ENCODE assay signal across 22 cellular contexts in genomic region chr1:79791488-79792211, GRCh38.
DNase-seq lines count a peak whose midpoint lies in the region; ATAC-seq and TF ChIP-seq lines count a peak whose summit lies in the region.
"Had no signal": no experiment of that assay in that cellular context is flagged by ENCODE, and none has a peak within 500 bp of the region (broad histone marks: within the 10 kb centered on the region; RNA-seq: fewer than 3 reads in every experiment).

No MANE protein-coding gene starts in this region.

- TF ChIP-seq POLR2A in body of pancreas (IDR thresholded peaks at IDR 0.05) = no peak

- DNase-seq in left cardiac atrium = no peak
- no peak for DNase-seq in Right ventricle myocardium inferior (ENCODE audit: missing footprints)
- no peak for DNase-seq in body of pancreas
- DNase-seq in iris pigment epithelial cell (ENCODE audit: low read depth) = peak; percentile 9
- DNase-seq in aorta = no peak
- no peak for DNase-seq in DMS53 treated with DMSO at 0.1 percent for 48 hours (lab: John Stamatoyannopoulos, UW; ENCODE audit: unreplicated experiment)
- no peak for DNase-seq in omental fat pad (ENCODE audit: low spot score)
- no peak for DNase-seq in CD4-positive, alpha-beta T cell
- DNase-seq: ACHN; CD8-positive, alpha-beta T cell; GDM1; GOT3; NCI-H1092 treated with DMSO at 0.1 percent for 48 hours; NCI-H1436 treated with DMSO at 0.1 percent for 48 hours; NCI-H1930; NCI-H2227 treated with DMSO at 0.1 percent for 48 hours; NCI-H524; NCI-H774; Right ventricle myocardium superior had no signal

- H3K27ac ChIP-seq in body of pancreas (peak overlapping the region in 2 of 4 donors; percentile 42 to 60), aorta (ENCODE audit: low read depth in 1 of 2, low read length in 2 of 2) (peak overlapping the region; percentile 57 to 75)
- no peak overlapping the region for H3K27ac ChIP-seq in CD4-positive, alpha-beta T cell (ENCODE audit: low read depth, low read length)
- H3K27ac ChIP-seq: 22Rv1; BLaER1 treated with 17β-estradiol and CSF1 and Interleukin-3, amounts not matched to agents 10 nM and 100 nM; KMS-11 had no signal

- no peak for TF ChIP-seq CTCF in body of pancreas (IDR thresholded peaks at IDR 0.05)
- TF ChIP-seq CTCF in omental fat pad (IDR thresholded peaks at IDR 0.05) = no peak
- no peak for TF ChIP-seq CTCF in CD4-positive, alpha-beta T cell (IDR thresholded peaks at IDR 0.05)

- H3K9me3 ChIP-seq in body of pancreas (no peaks in the 10 kb centered on the region), aorta (ENCODE audit: control insufficient read depth, low read length) (no peaks in the 10 kb centered on the region)
- no peaks in the 10 kb centered on the region for H3K9me3 ChIP-seq in CD4-positive, alpha-beta T cell (ENCODE audit: control insufficient read depth, low read length)

- H3K4me1 ChIP-seq in body of pancreas (peaks cover 23% of the 10 kb centered on the region), aorta (ENCODE audit: control insufficient read depth in 1 of 2, insufficient read depth in 2 of 2, low read length in 2 of 2) (peaks cover 0 to 6% of the 10 kb centered on the region in 2 donors)
- H3K4me1 ChIP-seq: BLaER1 treated with 17β-estradiol and CSF1 and Interleukin-3, amounts not matched to agents 10 nM and 100 nM had no signal

- no peak overlapping the region for H3K27ac Mint-ChIP-seq in CD4-positive, alpha-beta T cell
- H3K27ac Mint-ChIP-seq: CD8-positive, alpha-beta T cell had no signal

- no peaks in the 10 kb centered on the region for H3K36me3 Mint-ChIP-seq in CD4-positive, alpha-beta T cell (ENCODE audit: low read depth)
- H3K36me3 Mint-ChIP-seq: CD8-positive, alpha-beta T cell had no signal

- peaks cover 16% of the 10 kb centered on the region for H3K9me3 Mint-ChIP-seq in CD4-positive, alpha-beta T cell

- intact Hi-C loops in left cardiac atrium (cut with DNase I) = no loop called here
- intact Hi-C loops in Right ventricle myocardium inferior (cut with DNase I) = no loop called here
- intact Hi-C loops in body of pancreas (cut with DNase I) = no loop called here
- intact Hi-C loops in aorta (cut with DNase I) = no loop called here
- intact Hi-C loops in CD4-positive, alpha-beta T cell (cut with DNase I, micrococcal nuclease) = no loop called here

- H3K36me3 ChIP-seq in body of pancreas (replicated peaks in 1 of 2; ENCODE audit: insufficient read depth in 1 of 2, low read depth in 2 of 2) (no peaks in the 10 kb centered on the region), aorta (ENCODE audit: control insufficient read depth in 1 of 2, insufficient read depth in 2 of 2, low read length in 1 of 2) (no peaks in the 10 kb centered on the region)
- H3K36me3 ChIP-seq: BLaER1 treated with 17β-estradiol and CSF1 and Interleukin-3, amounts not matched to agents 10 nM and 100 nM had no signal

- H3K4me1 Mint-ChIP-seq in CD4-positive, alpha-beta T cell (ENCODE audit: low read depth) = no peaks in the 10 kb centered on the region

- no peaks in the 10 kb centered on the region for H3K27me3 Mint-ChIP-seq in CD4-positive, alpha-beta T cell

- H3K4me3 Mint-ChIP-seq in CD4-positive, alpha-beta T cell = no peak overlapping the region
- H3K4me3 Mint-ChIP-seq: CD8-positive, alpha-beta T cell had no signal

- ATAC-seq in left cardiac atrium = peak; percentile 44 to 56
- no peak for ATAC-seq in Right ventricle myocardium inferior
- ATAC-seq in body of pancreas = peak; percentile 75
- no peak for ATAC-seq in aorta (ENCODE audit: low FRiP score)
- ATAC-seq in omental fat pad (ENCODE audit: low FRiP score) = no peak
- ATAC-seq in CD4-positive, alpha-beta T cell (ENCODE audit: poor library complexity) = no peak
- ATAC-seq: CD8-positive, alpha-beta T cell had no signal

- CTCF ChIA-PET in CD4-positive, alpha-beta T cell (lab: Charles Lee) = no interaction called here

- no peaks in the 10 kb centered on the region for H3K27me3 ChIP-seq in body of pancreas
- no peaks in the 10 kb centered on the region for H3K27me3 ChIP-seq in aorta (ENCODE audit: control insufficient read depth in 1 of 2, insufficient read depth in 2 of 2, low read length in 1 of 2)
- H3K27me3 ChIP-seq in CD4-positive, alpha-beta T cell (ENCODE audit: control insufficient read depth, insufficient read depth, low read length) = no peaks in the 10 kb centered on the region
- H3K27me3 ChIP-seq: BLaER1 treated with 17β-estradiol and CSF1 and Interleukin-3, amounts not matched to agents 10 nM and 100 nM had no signal

- POLR2A ChIA-PET in CD4-positive, alpha-beta T cell (lab: Charles Lee) = no interaction called here

- no peak overlapping the region for H3K4me3 ChIP-seq in body of pancreas
- no peak overlapping the region for H3K4me3 ChIP-seq in aorta (ENCODE audit: low read length in 2 of 2)
- H3K4me3 ChIP-seq: BLaER1 treated with 17β-estradiol and CSF1 and Interleukin-3, amounts not matched to agents 10 nM and 100 nM had no signal

- WGBS in body of pancreas, 2 donors = 30 to 36% methylated on average over 5 of the region's 5 CpGs
- 4% methylated on average over 5 of the region's 5 CpGs for WGBS in aorta, 2 donors

Comparison
In these comparisons a context has a peak if more than half of its experiments do, and no peak if none do; other contexts are left out.
1. ATAC-seq: peak in left cardiac atrium (2 of 2) and body of pancreas (single experiment); none in Right ventricle myocardium inferior (single experiment), aorta (single experiment), omental fat pad (single experiment) and CD4-positive, alpha-beta T cell (single experiment).